In the genomic region with DNA sequence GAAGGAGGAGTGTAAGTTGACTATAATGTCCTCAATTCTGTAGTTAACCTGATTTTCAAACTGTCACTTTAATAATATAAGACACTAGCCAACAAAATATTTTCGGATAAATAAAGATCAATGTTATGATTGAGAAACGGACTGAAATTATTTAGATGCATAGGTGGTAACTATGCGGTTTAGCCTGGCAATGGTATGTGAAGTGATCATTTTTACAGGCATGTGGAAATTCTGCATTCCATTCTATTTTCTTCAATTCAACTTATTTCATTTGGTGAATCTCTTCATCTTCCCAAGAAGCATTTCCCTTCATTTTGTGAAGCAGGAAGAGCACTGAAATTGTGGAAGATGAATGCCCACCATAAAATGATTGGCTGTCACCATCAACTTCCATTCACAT, we compare ENCODE assay signal across 19 cellular contexts.
A peak's percentile ranks its signal among the peaks of the same experiment; 100 is the strongest.
DNase-seq lines count a peak whose midpoint lies in the region; ATAC-seq, FAIRE-seq and TF ChIP-seq lines count a peak whose summit lies in the region.
"Had no signal": no experiment of that assay in that cellular context is flagged by ENCODE, and none has a peak within 500 bp of the region (broad histone marks: within the 10 kb centered on the region; RNA-seq: fewer than 3 reads in every experiment).

No MANE protein-coding gene starts in this region.

- DNase-seq in H54 (ENCODE audit: insufficient read length, low spot score) (no peak), PC-3 (peak; percentile 35), epithelial cell of esophagus (ENCODE audit: low read depth) (peak; percentile 40), neuronal stem cell (ENCODE audit: low spot score) (no peak), right cardiac atrium (no peak), COR-L47 (lab: John Stamatoyannopoulos, UW) (no peak), coronary artery (ENCODE audit: low spot score) (no peak), UCSD-AML1 (lab: John Stamatoyannopoulos, UW; ENCODE audit: unreplicated experiment) (no peak)
- DNase-seq: 8988T; Calu3; CD4-positive, alpha-beta memory T cell; DMS 273 treated with DMSO at 0.1 percent for 48 hours; DMS53; DND-41; EL; GOT3; H9 had no signal

- intact Hi-C loops in PC-3 (cut with micrococcal nuclease) (no loop called here), right cardiac atrium (cut with DNase I) (no loop called here)

- no peaks in the 10 kb centered on the region for H3K79me1 ChIP-seq in neuronal stem cell (ENCODE audit: low read depth, low read length)

- whole genome bisulfite sequencing in neuronal stem cell (ENCODE audit: extremely low coverage in 2 of 2, insufficient read length in 2 of 2, insufficient replicate concordance in 1 of 2), 2 donors, result no CpG with 5 or more reads among the region's 3 CpGs
- WGBS in right cardiac atrium, result 80% methylated on average over 3 of the region's 3 CpGs

- POLR2A ChIA-PET in PC-3 (lab: Charles Lee; ENCODE audit: unreplicated experiment), result no interaction called here

- no peak overlapping the region for H2BK15ac ChIP-seq in neuronal stem cell (ENCODE audit: low read length)

- H3K27me3 ChIP-seq in PC-3 (ENCODE audit: low read length), result no peaks in the 10 kb centered on the region
- H3K27me3 ChIP-seq in neuronal stem cell (ENCODE audit: control insufficient read depth in 3 of 3, insufficient read depth in 3 of 3, low read depth in 1 of 3, low read length in 3 of 3), result no peaks in the 10 kb centered on the region
- H3K27me3 ChIP-seq in right cardiac atrium (ENCODE audit: control insufficient read depth, insufficient read depth), result no peaks in the 10 kb centered on the region
- H3K27me3 ChIP-seq: BLaER1 had no signal

- TF ChIP-seq CTCF in PC-3 (conservative IDR thresholded peaks at IDR 0.05; ENCODE audit: low read depth, low read length) (no peak), epithelial cell of esophagus (IDR thresholded peaks at IDR 0.05; ENCODE audit: insufficient read depth, low read depth, low read length, missing control alignments) (no peak), coronary artery (IDR thresholded peaks at IDR 0.05) (no peak)

- H3K36me3 ChIP-seq in PC-3 (ENCODE audit: low read depth, low read length) (no peaks in the 10 kb centered on the region), neuronal stem cell (replicated peaks in 1 of 2; ENCODE audit: control insufficient read depth in 2 of 2, insufficient read depth in 2 of 2, low read length in 2 of 2) (no peaks in the 10 kb centered on the region)
- H3K36me3 ChIP-seq: BLaER1 had no signal

- BruUV-seq in PC-3 (replicated peaks; lab: Mats Ljungman, UMichigan), result no TSS peak

- no peak overlapping the region for H2BK120ac ChIP-seq in neuronal stem cell (ENCODE audit: low read depth, low read length)

- H2BK5ac ChIP-seq in neuronal stem cell (ENCODE audit: low read length), result no peak overlapping the region

- no peak overlapping the region for H3K23ac ChIP-seq in neuronal stem cell (ENCODE audit: low read depth, low read length, poor library complexity)

- H2AFZ ChIP-seq in PC-3 (ENCODE audit: low read length), result peak overlapping the region; percentile 26; the same call in 1 of the 2 replicates
- H2AFZ ChIP-seq in neuronal stem cell (ENCODE audit: low read length), result peak overlapping the region; percentile 9

- H3K14ac ChIP-seq in neuronal stem cell (ENCODE audit: low read length), result no peak overlapping the region

- no peak overlapping the region for H3K18ac ChIP-seq in neuronal stem cell (ENCODE audit: low read length)

- no peak overlapping the region for H4K91ac ChIP-seq in neuronal stem cell (ENCODE audit: low read depth, low read length, poor library complexity)

- FAIRE-seq in H54 (lab: Jason Lieb, UNC), result peak; percentile 55
- FAIRE-seq: GM12878 had no signal

- no peak overlapping the region for H4K8ac ChIP-seq in neuronal stem cell (ENCODE audit: low read depth, low read length)

- H3F3A ChIP-seq in PC-3 (ENCODE audit: low read length, unreplicated experiment), result no peaks in the 10 kb centered on the region

- no peak for ATAC-seq in PC-3
- no peak for ATAC-seq in right cardiac atrium
- ATAC-seq: GM12878 had no signal

- H3K9ac ChIP-seq in PC-3 (ENCODE audit: low read length) (no peak overlapping the region), neuronal stem cell (ENCODE audit: low read depth, low read length, poor library complexity) (no peak overlapping the region)
- H3K9ac ChIP-seq: BLaER1 had no signal

- H2BK12ac ChIP-seq in neuronal stem cell (ENCODE audit: low read length), result no peak overlapping the region

- H3K79me2 ChIP-seq in PC-3 (ENCODE audit: low read length), result no peaks in the 10 kb centered on the region

- H3K9me3 ChIP-seq in PC-3 (ENCODE audit: low read length) (no peaks in the 10 kb centered on the region), neuronal stem cell (replicated peaks in 1 of 2; ENCODE audit: control insufficient read depth in 2 of 2, insufficient read depth in 1 of 2, low read depth in 1 of 2, low read length in 2 of 2) (no peaks in the 10 kb centered on the region), right cardiac atrium (ENCODE audit: control insufficient read depth, low read length) (no peaks in the 10 kb centered on the region)
- H3K9me3 ChIP-seq: BLaER1 had no signal

- TF ChIP-seq POLR2A in H54 (IDR thresholded peaks at IDR 0.05; ENCODE audit: low read depth, low read length), result no peak

- H3K4me1 ChIP-seq in PC-3 (ENCODE audit: insufficient read depth, low read length), result no peaks in the 10 kb centered on the region
- H3K4me1 ChIP-seq in neuronal stem cell (ENCODE audit: control insufficient read depth in 2 of 2, insufficient read depth in 1 of 2, low read depth in 1 of 2, low read length in 2 of 2), result no peaks in the 10 kb centered on the region
- H3K4me1 ChIP-seq in right cardiac atrium (ENCODE audit: control insufficient read depth, insufficient read depth, low read length), result no peaks in the 10 kb centered on the region
- H3K4me1 ChIP-seq: BLaER1 had no signal

- H3K4me2 ChIP-seq in PC-3 (ENCODE audit: low read length) (no peak overlapping the region), neuronal stem cell (ENCODE audit: insufficient read depth, low read length, poor library complexity, severe bottlenecking) (no peak overlapping the region)
- H3K4me2 ChIP-seq: BLaER1 had no signal

- H3K4ac ChIP-seq in neuronal stem cell (ENCODE audit: low read length), result no peak overlapping the region

- no peaks in the 10 kb centered on the region for H3K9me2 ChIP-seq in PC-3 (replicated peaks; ENCODE audit: low read length)

- H3K27ac ChIP-seq in PC-3 (ENCODE audit: low read length) (no peak overlapping the region), neuronal stem cell (replicated peaks; ENCODE audit: low read length) (no peak overlapping the region), right cardiac atrium (ENCODE audit: low read length) (no peak overlapping the region), coronary artery (no peak overlapping the region)
- H3K27ac ChIP-seq: BLaER1 had no signal

- H3K4me3 ChIP-seq in PC-3 (ENCODE audit: low read length) (no peak overlapping the region), epithelial cell of esophagus (ENCODE audit: low read length) (no peak overlapping the region), neuronal stem cell (ENCODE audit: low read length in 2 of 2) (no peak overlapping the region), right cardiac atrium (ENCODE audit: low read length) (no peak overlapping the region), coronary artery (no peak overlapping the region)
- H3K4me3 ChIP-seq: BLaER1, GM12878 had no signal

- no peak overlapping the region for H2AK5ac ChIP-seq in neuronal stem cell (ENCODE audit: low read depth, low read length)

- CTCF ChIA-PET in PC-3 (lab: Charles Lee), result no interaction called here

- no peaks in the 10 kb centered on the region for H4K20me1 ChIP-seq in PC-3 (ENCODE audit: low read length)
- H4K20me1 ChIP-seq: BLaER1 had no signal

Comparison
In these comparisons a context has a peak if more than half of its experiments do, and no peak if none do; other contexts are left out.
1. DNase-seq: peak in PC-3 (single experiment) and epithelial cell of esophagus (single experiment); none in H54 (single experiment), neuronal stem cell (single experiment), right cardiac atrium (0 of 3), COR-L47 (single experiment), coronary artery (single experiment) and UCSD-AML1 (single experiment).